27 cellular contexts compared by ENCODE assay signal in genomic region chr1:160328171-160328570, GRCh38. TPM values are rescaled to one million over a fixed set of nuclear protein-coding genes. Genes with fewer than 3 reads are reported as not detected.
DNase-seq lines count a peak whose midpoint lies in the region; ATAC-seq and TF ChIP-seq lines count a peak whose summit lies in the region.
"Had no signal": no experiment of that assay in that cellular context is flagged by ENCODE, and none has a peak within 500 bp of the region (broad histone marks: within the 10 kb centered on the region; RNA-seq: fewer than 3 reads in every experiment).

No MANE protein-coding gene starts in this region.

- no peak for TF ChIP-seq CTCF in glutamatergic neuron (IDR thresholded peaks at IDR 0.05; ENCODE audit: partially characterized antibody, unreplicated experiment)

- H3K27me3 Mint-ChIP-seq in glutamatergic neuron (ENCODE audit: unreplicated experiment) = no peaks in the 10 kb centered on the region
- H3K27me3 Mint-ChIP-seq: activated T-cell treated with anti-CD3 and anti-CD28 coated beads, Interleukin-2, amount 50 U/mL, for 24 hours; progenitor cell of endocrine pancreas had no signal

- H3K4me3 Mint-ChIP-seq in glutamatergic neuron (ENCODE audit: unreplicated experiment) = peak overlapping the region; percentile 67
- H3K4me3 Mint-ChIP-seq: activated T-cell treated with anti-CD3 and anti-CD28 coated beads, Interleukin-2, amount 50 U/mL, for 24 hours; CD14-positive monocyte; GM23338; neural progenitor cell had no signal

- H3K4me1 Mint-ChIP-seq in glutamatergic neuron (ENCODE audit: low read depth, unreplicated experiment) = peaks cover 13% of the 10 kb centered on the region
- H3K4me1 Mint-ChIP-seq: GM23338 had no signal

- ATAC-seq in HG03565 (IDR thresholded peaks at IDR 0.05; ENCODE audit: unreplicated experiment) (no peak), GM21515 (IDR thresholded peaks at IDR 0.05; ENCODE audit: unreplicated experiment) (no peak), GM18858 (IDR thresholded peaks at IDR 0.05; ENCODE audit: unreplicated experiment) (no peak)
- ATAC-seq: GM23338; heart right ventricle; left cardiac atrium; stimulated activated naive CD8-positive, alpha-beta T cell treated with anti-CD3 and anti-CD28 coated beads, Interleukin-15, Interleukin-2, amounts not matched to agents 100 U/mL and 50 U/mL, for 24 hours had no signal

- peak overlapping the region; percentile 36 for H3K27ac Mint-ChIP-seq in glutamatergic neuron (ENCODE audit: unreplicated experiment)
- H3K27ac Mint-ChIP-seq: activated T-cell treated with anti-CD3 and anti-CD28 coated beads, Interleukin-2, amount 50 U/mL, for 24 hours; GM23338; neural progenitor cell; progenitor cell of endocrine pancreas had no signal

- peak; percentile 81 for DNase-seq in NCI-H187 treated with DMSO at 0.1 percent for 48 hours (lab: John Stamatoyannopoulos, UW)
- DNase-seq in glutamatergic neuron = no peak
- peak; percentile 83 for DNase-seq in retina
- DNase-seq in activated effector memory CD4-positive, alpha-beta T cell treated with anti-CD3 and anti-CD28 coated beads, Interleukin-2, amount 50 U/mL, for 16 hours = no peak
- DNase-seq: activated CD4-positive, alpha-beta T cell treated with anti-CD3 and anti-CD28 coated beads for 48 hours; activated CD8-positive, alpha-beta memory T cell treated with anti-CD3 and anti-CD28 coated beads for 24 hours; activated naive CD4-positive, alpha-beta T cell; activated T-cell treated with anti-CD3 and anti-CD28 coated beads, Interleukin-2, amount 50 U/mL, for 24 hours; brain microvascular endothelial cell; heart right ventricle; left cardiac atrium; NCI-H1436 treated with DMSO at 0.1 percent for 48 hours; Right ventricle myocardium superior; stimulated activated naive CD8-positive, alpha-beta T cell treated with anti-CD3 and anti-CD28 coated beads, Interleukin-15, Interleukin-2, amounts not matched to agents 100 U/mL and 50 U/mL, for 24 hours; thyroid gland; WERI-Rb-1 had no signal

- H3K36me3 Mint-ChIP-seq in glutamatergic neuron (ENCODE audit: unreplicated experiment) = no peaks in the 10 kb centered on the region

- peak overlapping the region; percentile 95 for H3K27ac ChIP-seq in angular gyrus (ENCODE audit: low read depth, low read length)
- H3K27ac ChIP-seq: brain microvascular endothelial cell, heart right ventricle, neural progenitor cell, thyroid gland, WERI-Rb-1 had no signal

- H3K9me3 Mint-ChIP-seq in glutamatergic neuron (ENCODE audit: unreplicated experiment) = no peaks in the 10 kb centered on the region
- H3K9me3 Mint-ChIP-seq: activated T-cell treated with anti-CD3 and anti-CD28 coated beads, Interleukin-2, amount 50 U/mL, for 24 hours; GM23338; neural progenitor cell had no signal

RNA-seq across cellular contexts. Expression of gene COPA, which starts 14.9 kb away (rescaled TPM):
- 263 TPM for total RNA-seq in glutamatergic neuron (ENCODE audit: unreplicated experiment)

RNA-seq across cellular contexts. Expression of gene NCSTN, which starts 15.0 kb away (rescaled TPM):
- total RNA-seq in glutamatergic neuron (ENCODE audit: unreplicated experiment) = 121 TPM

RNA-seq across cellular contexts. Expression of gene NHLH1, which starts 38.7 kb away (rescaled TPM):
- 1,198 TPM for total RNA-seq in glutamatergic neuron (ENCODE audit: unreplicated experiment)
- total RNA-seq: Daoy, fibroblast of villous mesenchyme, lung microvascular endothelial cell, Right ventricle myocardium superior, thyroid gland had no signal

RNA-seq across cellular contexts. Expression of gene PEX19, which starts 43.2 kb away (rescaled TPM):
- 48.8 TPM for total RNA-seq in glutamatergic neuron (ENCODE audit: unreplicated experiment)

Comparison
In these comparisons a context has a peak if more than half of its experiments do, and no peak if none do; other contexts are left out.
1. DNase-seq: peak in NCI-H187 treated with DMSO at 0.1 percent for 48 hours (single experiment) and retina (single experiment); none in glutamatergic neuron (single experiment) and activated effector memory CD4-positive, alpha-beta T cell treated with anti-CD3 and anti-CD28 coated beads, Interleukin-2, amount 50 U/mL, for 16 hours (single experiment).